ENCODE assay signal across 8 cellular contexts in the genomic region with DNA sequence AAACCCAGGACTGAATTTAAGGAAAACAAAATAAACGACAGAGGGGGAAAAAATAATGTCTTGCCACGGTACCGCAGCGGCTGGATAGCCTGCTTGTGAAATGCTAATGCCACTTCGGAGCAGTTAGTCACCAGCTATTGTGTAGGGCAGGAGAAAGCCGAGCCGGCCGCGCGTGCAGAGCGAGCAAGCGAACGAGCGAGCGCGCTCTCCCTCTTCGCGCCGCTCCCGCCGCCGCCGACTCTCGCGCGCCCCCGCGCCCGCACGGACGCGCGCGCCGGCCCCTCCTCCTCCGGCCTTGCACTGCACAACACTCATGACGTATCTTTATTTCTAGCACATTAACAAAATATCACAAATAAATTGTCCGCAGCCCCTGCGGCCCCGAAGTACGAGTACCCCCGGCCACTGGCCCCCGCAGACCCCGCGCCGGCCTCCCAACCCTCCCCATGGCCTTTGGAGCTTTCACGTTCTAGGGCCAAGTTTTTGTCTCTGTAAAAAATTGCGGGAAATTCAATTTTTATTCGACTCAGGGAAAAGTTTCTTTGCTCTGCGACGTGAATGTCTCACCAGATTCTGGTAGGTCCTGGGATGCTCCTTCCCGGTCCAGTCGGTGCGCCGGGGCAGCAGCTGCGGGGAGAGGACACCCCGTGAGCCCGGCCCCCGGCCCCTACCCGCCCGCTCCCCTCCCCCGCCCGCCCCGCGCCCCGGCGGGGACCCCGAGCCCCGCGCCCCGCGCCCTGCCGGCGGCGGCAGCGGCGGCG. TPM values are rescaled to one million over a fixed set of nuclear protein-coding genes. Genes with fewer than 3 reads are reported as not detected.
DNase-seq lines count a peak whose midpoint lies in the region; ATAC-seq, FAIRE-seq and TF ChIP-seq lines count a peak whose summit lies in the region.

No MANE protein-coding gene starts in this region.

- H3K9me3 Mint-ChIP-seq in WTC11: no peaks in the 10 kb centered on the region

- H3K36me3 Mint-ChIP-seq in WTC11: peaks cover 3% of the 10 kb centered on the region; the same call in 1 of the 2 replicates

- no peaks in the 10 kb centered on the region for H3K27me3 ChIP-seq in bronchial epithelial cell (ENCODE audit: control insufficient read depth, insufficient read depth, low read length)

- FAIRE-seq in bronchial epithelial cell (lab: Jason Lieb, UNC): no peak

- peak overlapping the region; percentile 90 for H3K4me3 Mint-ChIP-seq in WTC11

- H3K4me1 Mint-ChIP-seq in WTC11: peaks cover 63% of the 10 kb centered on the region

- POLR2A ChIA-PET in WTC11 (lab: Charles Lee): interaction anchor here (1.1 to 1.5 kb wide), 3 partner anchors 15 to 112 kb away, joined by 3 to 4 read pairs (median 4); no protein-coding TSS in a partner anchor

- CTCF ChIA-PET in WTC11 (lab: Charles Lee): no interaction called here

- H3K27me3 Mint-ChIP-seq in WTC11 (ENCODE audit: low read depth): no peaks in the 10 kb centered on the region

- peak overlapping the region; percentile 95 for H3K27ac Mint-ChIP-seq in WTC11

- DNase-seq in AG08396 (ENCODE audit: low spot score) (peak; percentile 94), NCI-H2227 (lab: John Stamatoyannopoulos, UW; ENCODE audit: unreplicated experiment) (peak; percentile 88), WTC11 (ENCODE audit: low spot score) (peak; percentile 88), bronchial epithelial cell (ENCODE audit: low read depth) (peak; percentile 89), inferior parietal cortex (ENCODE audit: extremely low spot score) (peak; percentile 80), smooth muscle cell of the brain vasculature (ENCODE audit: low read depth, low spot score) (peak; percentile 81)

- TF ChIP-seq POLR2A in GM18951 (IDR thresholded peaks at IDR 0.05; ENCODE audit: extremely low read depth, insufficient read depth, insufficient read length): peak; percentile 36

- H3K4me3 ChIP-seq in bronchial epithelial cell (ENCODE audit: low read depth, low read length): peak overlapping the region; percentile 86

- in situ Hi-C loops in GM18951 (cut with MboI; ENCODE audit: low sequenced_read_pairs, unreplicated experiment): no loop called here

- no peaks in the 10 kb centered on the region for H3K36me3 ChIP-seq in bronchial epithelial cell (ENCODE audit: control insufficient read depth, insufficient read depth, low read length)

- no peak for TF ChIP-seq CTCF in WTC11 (IDR thresholded peaks at IDR 0.05)
- peak; percentile 2 for TF ChIP-seq CTCF in bronchial epithelial cell (IDR thresholded peaks at IDR 0.05; ENCODE audit: insufficient read depth, low read length, severe bottlenecking)

- ATAC-seq in HG03175 (IDR thresholded peaks at IDR 0.05; ENCODE audit: unreplicated experiment) (peak; percentile 45), WTC11 (peak; percentile 82)

TF ChIP-seq in WTC11, 78 proteins besides CTCF, POLR2A, EP300 and RAD21 (continues in another document):
- TF ChIP-seq MAX (CRISPR knock-in tag; IDR thresholded peaks at IDR 0.05) (peak; percentile 33; the same call in 1 of the 2 replicates), JAZF1 (CRISPR knock-in tag; IDR thresholded peaks at IDR 0.05) (no peak), CREM (CRISPR knock-in tag; IDR thresholded peaks at IDR 0.05) (no peak), EMX1 (CRISPR knock-in tag; IDR thresholded peaks at IDR 0.05) (no peak), SP1 (CRISPR knock-in tag; conservative IDR thresholded peaks at IDR 0.05) (peak; percentile 59; the same call in 1 of the 2 replicates), CREB1 (CRISPR knock-in tag; IDR thresholded peaks at IDR 0.05) (no peak), ZNF138 (CRISPR knock-in tag; conservative IDR thresholded peaks at IDR 0.05) (no peak), NFE2L1 (CRISPR knock-in tag; IDR thresholded peaks at IDR 0.05) (no peak), ZNF121 (CRISPR knock-in tag; IDR thresholded peaks at IDR 0.05) (no peak), FOXP1 (CRISPR knock-in tag; IDR thresholded peaks at IDR 0.05; ENCODE audit: borderline replicate concordance) (0 out of 2 replicates have a peak, but pooled peaks have one; percentile 15), GTF2I (CRISPR knock-in tag; conservative IDR thresholded peaks at IDR 0.05) (no peak), PRDM15 (CRISPR knock-in tag; IDR thresholded peaks at IDR 0.05) (no peak), IRF1 (CRISPR knock-in tag; IDR thresholded peaks at IDR 0.05) (no peak), E2F5 (CRISPR knock-in tag; IDR thresholded peaks at IDR 0.05) (peak; percentile 62; the same call in 1 of the 2 replicates), TP53 (CRISPR knock-in tag; IDR thresholded peaks at IDR 0.05) (no peak)
- TF ChIP-seq, protein P1, sequence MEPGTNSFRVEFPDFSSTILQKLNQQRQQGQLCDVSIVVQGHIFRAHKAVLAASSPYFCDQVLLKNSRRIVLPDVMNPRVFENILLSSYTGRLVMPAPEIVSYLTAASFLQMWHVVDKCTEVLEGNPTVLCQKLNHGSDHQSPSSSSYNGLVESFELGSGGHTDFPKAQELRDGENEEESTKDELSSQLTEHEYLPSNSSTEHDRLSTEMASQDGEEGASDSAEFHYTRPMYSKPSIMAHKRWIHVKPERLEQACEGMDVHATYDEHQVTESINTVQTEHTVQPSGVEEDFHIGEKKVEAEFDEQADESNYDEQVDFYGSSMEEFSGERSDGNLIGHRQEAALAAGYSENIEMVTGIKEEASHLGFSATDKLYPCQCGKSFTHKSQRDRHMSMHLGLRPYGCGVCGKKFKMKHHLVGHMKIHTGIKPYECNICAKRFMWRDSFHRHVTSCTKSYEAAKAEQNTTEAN (CRISPR knock-in tag; IDR thresholded peaks at IDR 0.05): no peak
- TF ChIP-seq, protein P2, sequence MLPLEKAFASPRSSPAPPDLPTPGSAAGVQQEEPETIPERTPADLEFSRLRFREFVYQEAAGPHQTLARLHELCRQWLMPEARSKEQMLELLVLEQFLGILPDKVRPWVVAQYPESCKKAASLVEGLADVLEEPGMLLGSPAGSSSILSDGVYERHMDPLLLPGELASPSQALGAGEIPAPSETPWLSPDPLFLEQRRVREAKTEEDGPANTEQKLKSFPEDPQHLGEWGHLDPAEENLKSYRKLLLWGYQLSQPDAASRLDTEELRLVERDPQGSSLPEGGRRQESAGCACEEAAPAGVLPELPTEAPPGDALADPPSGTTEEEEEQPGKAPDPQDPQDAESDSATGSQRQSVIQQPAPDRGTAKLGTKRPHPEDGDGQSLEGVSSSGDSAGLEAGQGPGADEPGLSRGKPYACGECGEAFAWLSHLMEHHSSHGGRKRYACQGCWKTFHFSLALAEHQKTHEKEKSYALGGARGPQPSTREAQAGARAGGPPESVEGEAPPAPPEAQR (CRISPR knock-in tag; IDR thresholded peaks at IDR 0.05): no peak
- TF ChIP-seq, protein P3, sequence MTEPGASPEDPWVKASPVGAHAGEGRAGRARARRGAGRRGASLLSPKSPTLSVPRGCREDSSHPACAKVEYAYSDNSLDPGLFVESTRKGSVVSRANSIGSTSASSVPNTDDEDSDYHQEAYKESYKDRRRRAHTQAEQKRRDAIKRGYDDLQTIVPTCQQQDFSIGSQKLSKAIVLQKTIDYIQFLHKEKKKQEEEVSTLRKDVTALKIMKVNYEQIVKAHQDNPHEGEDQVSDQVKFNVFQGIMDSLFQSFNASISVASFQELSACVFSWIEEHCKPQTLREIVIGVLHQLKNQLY (CRISPR knock-in tag; IDR thresholded peaks at IDR 0.05): no peak

RNA-seq across cellular contexts. Expression of gene PHIP, which starts 1.0 kb away (rescaled TPM):
- 45.6 to 47.3 TPM (median 45.7 TPM) in 3 replicates for total RNA-seq in WTC11 (2021)
- 12.9 and 13.2 TPM in 2 replicates for total RNA-seq in bronchial epithelial cell

Comparison
In these comparisons a context has a peak if more than half of its experiments do, and no peak if none do; other contexts are left out.
1. Peak in every context shown above with its lines: DNase-seq, ATAC-seq and H3K4me3 ChIP-seq.